ENCODE assay signal across 1 cellular context in genomic region chr16:48385272-48385953, GRCh38.
TF ChIP-seq lines count a peak whose summit lies in the region.

Gene SIAH1, minus strand, starts transcription at chr16:48385413. Its CDS starts 22,985 bp downstream, at chr16:48362428.

TF ChIP-seq in HepG2, 621 proteins besides CTCF, POLR2A, EP300 and RAD21 (continued from another document and continues in another):
- TF ChIP-seq ZFP91 (CRISPR knock-in tag; IDR thresholded peaks at IDR 0.05; ENCODE audit: borderline replicate concordance) (peak; percentile 90), TAF15 (IDR thresholded peaks at IDR 0.05; ENCODE audit: low read depth, low read length, poor library complexity, severe bottlenecking) (no peak), BRCA1 (CRISPR knock-in tag; IDR thresholded peaks at IDR 0.05) (0 out of 2 replicates have a peak, but pooled peaks have one; percentile 40), SCMH1 (CRISPR knock-in tag; IDR thresholded peaks at IDR 0.05; ENCODE audit: borderline replicate concordance) (no peak), ZNF589 (CRISPR knock-in tag; conservative IDR thresholded peaks at IDR 0.05) (no peak), ZNF713 (CRISPR knock-in tag; IDR thresholded peaks at IDR 0.05) (no peak), FOXC1 (CRISPR knock-in tag; IDR thresholded peaks at IDR 0.05; ENCODE audit: borderline replicate concordance) (peak; percentile 84), MZF1 (CRISPR knock-in tag; IDR thresholded peaks at IDR 0.05; ENCODE audit: borderline replicate concordance) (no peak), ZNF615 (CRISPR knock-in tag; IDR thresholded peaks at IDR 0.05; ENCODE audit: borderline replicate concordance) (no peak), TBL1XR1 (IDR thresholded peaks at IDR 0.05; ENCODE audit: borderline replicate concordance, low read length, partially characterized antibody) (no peak), NKX3-1 (CRISPR knock-in tag; IDR thresholded peaks at IDR 0.05) (peak; percentile 92; the same call in 1 of the 2 replicates), NR3C1 (CRISPR knock-in tag; IDR thresholded peaks at IDR 0.05) (no peak), NRL (CRISPR knock-in tag; IDR thresholded peaks at IDR 0.05; ENCODE audit: borderline replicate concordance) (peak; percentile 89), TCF12 (IDR thresholded peaks at IDR 0.05) (no peak), TCF12 (CRISPR knock-in tag; IDR thresholded peaks at IDR 0.05) (no peak), ZNF552 (CRISPR knock-in tag; IDR thresholded peaks at IDR 0.05; ENCODE audit: borderline replicate concordance) (no peak), ZNF766 (CRISPR knock-in tag; IDR thresholded peaks at IDR 0.05; ENCODE audit: borderline replicate concordance) (peak; percentile 56; the same call in 1 of the 2 replicates), REL (CRISPR knock-in tag; conservative IDR thresholded peaks at IDR 0.05) (0 out of 2 replicates have a peak, but pooled peaks have one; percentile 44), ZNF136 (CRISPR knock-in tag; IDR thresholded peaks at IDR 0.05; ENCODE audit: low read depth) (no peak), ZBTB38 (CRISPR knock-in tag; IDR thresholded peaks at IDR 0.05) (peak; percentile 79), PAF1 (CRISPR knock-in tag; IDR thresholded peaks at IDR 0.05) (no peak), TEAD3 (CRISPR knock-in tag; optimal IDR thresholded peaks at IDR 0.05; ENCODE audit: borderline replicate concordance) (no peak), MAZ (IDR thresholded peaks at IDR 0.05; ENCODE audit: borderline replicate concordance, low read depth, low read length) (0 out of 2 replicates have a peak, but pooled peaks have one; percentile 28), MAZ (CRISPR knock-in tag; IDR thresholded peaks at IDR 0.05; ENCODE audit: low read depth) (peak; percentile 93), NBN (conservative IDR thresholded peaks at IDR 0.05) (no peak), FOXP1 (IDR thresholded peaks at IDR 0.05) (no peak), FOXP1 (CRISPR knock-in tag; IDR thresholded peaks at IDR 0.05) (no peak), MYNN (CRISPR knock-in tag; IDR thresholded peaks at IDR 0.05; ENCODE audit: low read depth) (no peak; the same call in 1 of the 2 replicates), BRF2 (CRISPR knock-in tag; IDR thresholded peaks at IDR 0.05) (peak; percentile 83; the same call in 1 of the 2 replicates), ZNF616 (CRISPR knock-in tag; IDR thresholded peaks at IDR 0.05; ENCODE audit: low read depth) (no peak; the same call in 1 of the 2 replicates), POLR2G (IDR thresholded peaks at IDR 0.05; ENCODE audit: low read depth, low read length) (peak; percentile 87), TBX3 (IDR thresholded peaks at IDR 0.05; ENCODE audit: borderline replicate concordance) (no peak), ZFP36L2 (CRISPR knock-in tag; IDR thresholded peaks at IDR 0.05) (no peak), ZNF331 (CRISPR knock-in tag; IDR thresholded peaks at IDR 0.05) (peak; percentile 15; the same call in 1 of the 2 replicates), ZNF563 (CRISPR knock-in tag; IDR thresholded peaks at IDR 0.05) (peak; percentile 81), ESRRA (CRISPR knock-in tag; IDR thresholded peaks at IDR 0.05; ENCODE audit: low read depth) (no peak; the same call in 1 of the 2 replicates), HNRNPUL1 (IDR thresholded peaks at IDR 0.05; ENCODE audit: low read depth, low read length) (no peak), TP53 (CRISPR knock-in tag; conservative IDR thresholded peaks at IDR 0.05) (no peak), ZNF263 (CRISPR knock-in tag; IDR thresholded peaks at IDR 0.05) (peak; percentile 54; the same call in 1 of the 2 replicates), ZNF570 (CRISPR knock-in tag; IDR thresholded peaks at IDR 0.05; ENCODE audit: borderline replicate concordance) (no peak), ZNF496 (CRISPR knock-in tag; IDR thresholded peaks at IDR 0.05; ENCODE audit: insufficient replicate concordance) (no peak), TEF (CRISPR knock-in tag; IDR thresholded peaks at IDR 0.05) (no peak), HOXA9 (CRISPR knock-in tag; IDR thresholded peaks at IDR 0.05; ENCODE audit: borderline replicate concordance) (no peak), MED13 (CRISPR knock-in tag; IDR thresholded peaks at IDR 0.05) (no peak), ZFP36 (IDR thresholded peaks at IDR 0.05; ENCODE audit: borderline replicate concordance, low read depth, low read length, partially characterized antibody) (no peak), PAWR (CRISPR knock-in tag; IDR thresholded peaks at IDR 0.05; ENCODE audit: borderline replicate concordance) (no peak), ZNF124 (CRISPR knock-in tag; IDR thresholded peaks at IDR 0.05) (peak; percentile 46; the same call in 1 of the 2 replicates), KAT7 (CRISPR knock-in tag; IDR thresholded peaks at IDR 0.05; ENCODE audit: borderline replicate concordance) (peak; percentile 74; the same call in 1 of the 2 replicates), RFX5 (IDR thresholded peaks at IDR 0.05; ENCODE audit: low read depth, low read length) (no peak), HOXD1 (CRISPR knock-in tag; IDR thresholded peaks at IDR 0.05) (no peak), RFXANK (CRISPR knock-in tag; IDR thresholded peaks at IDR 0.05) (no peak)
- TF ChIP-seq, protein P1, sequence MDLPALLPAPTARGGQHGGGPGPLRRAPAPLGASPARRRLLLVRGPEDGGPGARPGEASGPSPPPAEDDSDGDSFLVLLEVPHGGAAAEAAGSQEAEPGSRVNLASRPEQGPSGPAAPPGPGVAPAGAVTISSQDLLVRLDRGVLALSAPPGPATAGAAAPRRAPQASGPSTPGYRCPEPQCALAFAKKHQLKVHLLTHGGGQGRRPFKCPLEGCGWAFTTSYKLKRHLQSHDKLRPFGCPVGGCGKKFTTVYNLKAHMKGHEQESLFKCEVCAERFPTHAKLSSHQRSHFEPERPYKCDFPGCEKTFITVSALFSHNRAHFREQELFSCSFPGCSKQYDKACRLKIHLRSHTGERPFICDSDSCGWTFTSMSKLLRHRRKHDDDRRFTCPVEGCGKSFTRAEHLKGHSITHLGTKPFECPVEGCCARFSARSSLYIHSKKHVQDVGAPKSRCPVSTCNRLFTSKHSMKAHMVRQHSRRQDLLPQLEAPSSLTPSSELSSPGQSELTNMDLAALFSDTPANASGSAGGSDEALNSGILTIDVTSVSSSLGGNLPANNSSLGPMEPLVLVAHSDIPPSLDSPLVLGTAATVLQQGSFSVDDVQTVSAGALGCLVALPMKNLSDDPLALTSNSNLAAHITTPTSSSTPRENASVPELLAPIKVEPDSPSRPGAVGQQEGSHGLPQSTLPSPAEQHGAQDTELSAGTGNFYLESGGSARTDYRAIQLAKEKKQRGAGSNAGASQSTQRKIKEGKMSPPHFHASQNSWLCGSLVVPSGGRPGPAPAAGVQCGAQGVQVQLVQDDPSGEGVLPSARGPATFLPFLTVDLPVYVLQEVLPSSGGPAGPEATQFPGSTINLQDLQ (CRISPR knock-in tag; IDR thresholded peaks at IDR 0.05): peak; percentile 88; the same call in 1 of the 2 replicates
- TF ChIP-seq, protein P2, sequence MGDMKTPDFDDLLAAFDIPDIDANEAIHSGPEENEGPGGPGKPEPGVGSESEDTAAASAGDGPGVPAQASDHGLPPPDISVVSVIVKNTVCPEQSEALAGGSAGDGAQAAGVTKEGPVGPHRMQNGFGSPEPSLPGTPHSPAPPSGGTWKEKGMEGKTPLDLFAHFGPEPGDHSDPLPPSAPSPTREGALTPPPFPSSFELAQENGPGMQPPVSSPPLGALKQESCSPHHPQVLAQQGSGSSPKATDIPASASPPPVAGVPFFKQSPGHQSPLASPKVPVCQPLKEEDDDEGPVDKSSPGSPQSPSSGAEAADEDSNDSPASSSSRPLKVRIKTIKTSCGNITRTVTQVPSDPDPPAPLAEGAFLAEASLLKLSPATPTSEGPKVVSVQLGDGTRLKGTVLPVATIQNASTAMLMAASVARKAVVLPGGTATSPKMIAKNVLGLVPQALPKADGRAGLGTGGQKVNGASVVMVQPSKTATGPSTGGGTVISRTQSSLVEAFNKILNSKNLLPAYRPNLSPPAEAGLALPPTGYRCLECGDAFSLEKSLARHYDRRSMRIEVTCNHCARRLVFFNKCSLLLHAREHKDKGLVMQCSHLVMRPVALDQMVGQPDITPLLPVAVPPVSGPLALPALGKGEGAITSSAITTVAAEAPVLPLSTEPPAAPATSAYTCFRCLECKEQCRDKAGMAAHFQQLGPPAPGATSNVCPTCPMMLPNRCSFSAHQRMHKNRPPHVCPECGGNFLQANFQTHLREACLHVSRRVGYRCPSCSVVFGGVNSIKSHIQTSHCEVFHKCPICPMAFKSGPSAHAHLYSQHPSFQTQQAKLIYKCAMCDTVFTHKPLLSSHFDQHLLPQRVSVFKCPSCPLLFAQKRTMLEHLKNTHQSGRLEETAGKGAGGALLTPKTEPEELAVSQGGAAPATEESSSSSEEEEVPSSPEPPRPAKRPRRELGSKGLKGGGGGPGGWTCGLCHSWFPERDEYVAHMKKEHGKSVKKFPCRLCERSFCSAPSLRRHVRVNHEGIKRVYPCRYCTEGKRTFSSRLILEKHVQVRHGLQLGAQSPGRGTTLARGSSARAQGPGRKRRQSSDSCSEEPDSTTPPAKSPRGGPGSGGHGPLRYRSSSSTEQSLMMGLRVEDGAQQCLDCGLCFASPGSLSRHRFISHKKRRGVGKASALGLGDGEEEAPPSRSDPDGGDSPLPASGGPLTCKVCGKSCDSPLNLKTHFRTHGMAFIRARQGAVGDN (CRISPR knock-in tag; IDR thresholded peaks at IDR 0.05): peak; percentile 90
- TF ChIP-seq, protein P3, sequence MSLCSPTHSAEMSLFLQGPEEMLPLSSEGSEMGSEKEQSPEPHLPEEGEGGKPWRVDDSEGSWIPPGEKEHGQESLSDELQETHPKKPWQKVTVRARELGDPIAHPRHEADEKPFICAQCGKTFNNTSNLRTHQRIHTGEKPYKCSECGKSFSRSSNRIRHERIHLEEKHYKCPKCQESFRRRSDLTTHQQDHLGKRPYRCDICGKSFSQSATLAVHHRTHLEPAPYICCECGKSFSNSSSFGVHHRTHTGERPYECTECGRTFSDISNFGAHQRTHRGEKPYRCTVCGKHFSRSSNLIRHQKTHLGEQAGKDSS (CRISPR knock-in tag; IDR thresholded peaks at IDR 0.05; ENCODE audit: borderline replicate concordance, low read depth): no peak; the same call in 1 of the 2 replicates
- TF ChIP-seq, protein P4, sequence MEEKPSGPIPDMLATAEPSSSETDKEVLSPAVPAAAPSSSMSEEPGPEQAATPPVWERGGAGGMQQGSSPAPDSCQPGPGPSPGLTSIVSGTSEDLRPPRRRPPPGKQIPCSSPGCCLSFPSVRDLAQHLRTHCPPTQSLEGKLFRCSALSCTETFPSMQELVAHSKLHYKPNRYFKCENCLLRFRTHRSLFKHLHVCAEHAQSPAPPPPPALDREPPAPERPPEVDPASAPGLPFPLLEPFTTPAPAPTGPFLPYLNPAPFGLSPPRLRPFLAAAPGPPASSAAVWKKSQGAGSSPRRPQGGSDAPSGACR (CRISPR knock-in tag; IDR thresholded peaks at IDR 0.05): peak; percentile 86; the same call in 1 of the 2 replicates
- TF ChIP-seq, protein P5, sequence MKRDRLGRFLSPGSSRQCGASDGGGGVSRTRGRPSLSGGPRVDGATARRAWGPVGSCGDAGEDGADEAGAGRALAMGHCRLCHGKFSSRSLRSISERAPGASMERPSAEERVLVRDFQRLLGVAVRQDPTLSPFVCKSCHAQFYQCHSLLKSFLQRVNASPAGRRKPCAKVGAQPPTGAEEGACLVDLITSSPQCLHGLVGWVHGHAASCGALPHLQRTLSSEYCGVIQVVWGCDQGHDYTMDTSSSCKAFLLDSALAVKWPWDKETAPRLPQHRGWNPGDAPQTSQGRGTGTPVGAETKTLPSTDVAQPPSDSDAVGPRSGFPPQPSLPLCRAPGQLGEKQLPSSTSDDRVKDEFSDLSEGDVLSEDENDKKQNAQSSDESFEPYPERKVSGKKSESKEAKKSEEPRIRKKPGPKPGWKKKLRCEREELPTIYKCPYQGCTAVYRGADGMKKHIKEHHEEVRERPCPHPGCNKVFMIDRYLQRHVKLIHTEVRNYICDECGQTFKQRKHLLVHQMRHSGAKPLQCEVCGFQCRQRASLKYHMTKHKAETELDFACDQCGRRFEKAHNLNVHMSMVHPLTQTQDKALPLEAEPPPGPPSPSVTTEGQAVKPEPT (CRISPR knock-in tag; IDR thresholded peaks at IDR 0.05; ENCODE audit: low read depth): no peak; the same call in 1 of the 2 replicates
- TF ChIP-seq, protein P6, sequence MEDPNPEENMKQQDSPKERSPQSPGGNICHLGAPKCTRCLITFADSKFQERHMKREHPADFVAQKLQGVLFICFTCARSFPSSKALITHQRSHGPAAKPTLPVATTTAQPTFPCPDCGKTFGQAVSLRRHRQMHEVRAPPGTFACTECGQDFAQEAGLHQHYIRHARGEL (CRISPR knock-in tag; IDR thresholded peaks at IDR 0.05): 0 out of 2 replicates have a peak, but pooled peaks have one; percentile 35
